Comparison of ENCODE assay signal across 8 cellular contexts in genomic region chr7:141975806-141976523, GRCh38. TPM values are rescaled to one million over a fixed set of nuclear protein-coding genes. Genes with fewer than 3 reads are reported as not detected.
A peak's percentile ranks its signal among the peaks of the same experiment; 100 is the strongest.
DNase-seq lines count a peak whose midpoint lies in the region; ATAC-seq and TF ChIP-seq lines count a peak whose summit lies in the region.

No MANE protein-coding gene starts in this region.

- H3K4me1 Mint-ChIP-seq in CD8-positive, alpha-beta memory T cell: peaks cover 11 to 18% (median 14%) of the 10 kb centered on the region in 3 donors
- peaks cover 10 to 31% (median 26%) of the 10 kb centered on the region in 3 donors for H3K4me1 Mint-ChIP-seq in naive B cell
- peaks cover 14 to 23% of the 10 kb centered on the region in 2 donors for H3K4me1 Mint-ChIP-seq in stimulated activated naive B cell treated with anti-CD40 and anti-IgM and Interleukin-4, amounts not matched to agents 10 μg/mL and 1 μg/mL and 100 μg/mL, for 72 hours

- peak overlapping the region; percentile 46 to 79 (median 77) for H3K4me3 Mint-ChIP-seq in CD8-positive, alpha-beta memory T cell
- H3K4me3 Mint-ChIP-seq in naive B cell: peak overlapping the region; percentile 69 to 90 (median 83)
- H3K4me3 Mint-ChIP-seq in stimulated activated naive B cell treated with anti-CD40 and anti-IgM and Interleukin-4, amounts not matched to agents 10 μg/mL and 1 μg/mL and 100 μg/mL, for 72 hours: peak overlapping the region; percentile 85 to 88

- DNase-seq in CD8-positive, alpha-beta memory T cell: peak; percentile 26 to 57 (median 43)
- peak; percentile 95 for DNase-seq in HT-29 (ENCODE audit: low spot score)
- peak; percentile 49 for DNase-seq in activated T-cell treated with anti-CD3 and anti-CD28 coated beads for 4 hours
- DNase-seq in esophagus squamous epithelium (lab: John Stamatoyannopoulos, UW): no peak
- DNase-seq in naive B cell: peak; percentile 54
- peak; percentile 38 for DNase-seq in stimulated activated naive B cell treated with anti-CD40 and anti-IgM and Interleukin-4, amounts not matched to agents 10 μg/mL and 1 μg/mL and 100 μg/mL, for 72 hours

- H3K27me3 ChIP-seq in CD8-positive, alpha-beta memory T cell (ENCODE audit: insufficient read depth, low read length, poor library complexity, severe bottlenecking): no peaks in the 10 kb centered on the region
- H3K27me3 ChIP-seq in OCI-LY1 (ENCODE audit: insufficient read depth, low read length) (no peaks in the 10 kb centered on the region), esophagus squamous epithelium (no peaks in the 10 kb centered on the region)

- 19 to 32% methylated on average over 19 to 21 of the region's 21 CpGs for WGBS in esophagus squamous epithelium, 2 donors

- no peaks in the 10 kb centered on the region for H3K9me2 ChIP-seq in OCI-LY1 (ENCODE audit: low read depth, low read length)

- no peaks in the 10 kb centered on the region for H3K36me3 Mint-ChIP-seq in CD8-positive, alpha-beta memory T cell
- no peaks in the 10 kb centered on the region for H3K36me3 Mint-ChIP-seq in naive B cell
- H3K36me3 Mint-ChIP-seq in stimulated activated naive B cell treated with anti-CD40 and anti-IgM and Interleukin-4, amounts not matched to agents 10 μg/mL and 1 μg/mL and 100 μg/mL, for 72 hours: no peaks in the 10 kb centered on the region

- ATAC-seq in GM19468 (IDR thresholded peaks at IDR 0.05; ENCODE audit: extremely low read depth, unreplicated experiment) (peak; percentile 43), naive B cell (ENCODE audit: low read depth in 2 of 2) (peak; percentile 80)
- peak; percentile 88 for ATAC-seq in stimulated activated naive B cell treated with anti-CD40 and anti-IgM and Interleukin-4, amounts not matched to agents 10 μg/mL and 1 μg/mL and 100 μg/mL, for 72 hours (replicated peaks)

- peak overlapping the region in 4 of 8 donors; percentile 1 to 64 (median 43) for H3K27ac Mint-ChIP-seq in CD8-positive, alpha-beta memory T cell
- peak overlapping the region; percentile 49 to 91 (median 85) for H3K27ac Mint-ChIP-seq in naive B cell
- H3K27ac Mint-ChIP-seq in stimulated activated naive B cell treated with anti-CD40 and anti-IgM and Interleukin-4, amounts not matched to agents 10 μg/mL and 1 μg/mL and 100 μg/mL, for 72 hours: peak overlapping the region; percentile 81

- CTCF ChIA-PET in CD8-positive, alpha-beta memory T cell (lab: Charles Lee): interaction anchor here (0.9 to 2.8 kb wide), 13 partner anchors 8 to 1239 kb away, joined by 3 to 13 read pairs (median 4); no protein-coding TSS in a partner anchor

- peak overlapping the region; percentile 43 for H3K4me2 ChIP-seq in OCI-LY1 (ENCODE audit: low read length)

- no peaks in the 10 kb centered on the region for H3K9me3 ChIP-seq in CD8-positive, alpha-beta memory T cell (ENCODE audit: low read length)
- H3K9me3 ChIP-seq in OCI-LY1 (ENCODE audit: low read length): no peaks in the 10 kb centered on the region
- H3K9me3 ChIP-seq in esophagus squamous epithelium: no peaks in the 10 kb centered on the region

- no peak overlapping the region for H3K9ac ChIP-seq in OCI-LY1 (ENCODE audit: low read length)

- H3K4me3 ChIP-seq in CD8-positive, alpha-beta memory T cell (ENCODE audit: low read length): peak overlapping the region; percentile 65
- peak overlapping the region; percentile 32 for H3K4me3 ChIP-seq in OCI-LY1 (ENCODE audit: low read depth, low read length, poor library complexity, severe bottlenecking)
- peak overlapping the region in 1 of 4 donors; percentile 45 for H3K4me3 ChIP-seq in esophagus squamous epithelium

- peak; percentile 99 for TF ChIP-seq CTCF in OCI-LY1 (IDR thresholded peaks at IDR 0.05; ENCODE audit: low read length)
- peak; percentile 26 to 77 (median 60) for TF ChIP-seq CTCF in esophagus squamous epithelium (IDR thresholded peaks at IDR 0.05)

- no peaks in the 10 kb centered on the region for H3K27me3 Mint-ChIP-seq in CD8-positive, alpha-beta memory T cell
- no peaks in the 10 kb centered on the region for H3K27me3 Mint-ChIP-seq in naive B cell
- no peaks in the 10 kb centered on the region for H3K27me3 Mint-ChIP-seq in stimulated activated naive B cell treated with anti-CD40 and anti-IgM and Interleukin-4, amounts not matched to agents 10 μg/mL and 1 μg/mL and 100 μg/mL, for 72 hours

- no peak overlapping the region for H2AFZ ChIP-seq in OCI-LY1 (ENCODE audit: low read length)

- no peaks in the 10 kb centered on the region for H3K36me3 ChIP-seq in CD8-positive, alpha-beta memory T cell (ENCODE audit: insufficient read depth, low read length)
- H3K36me3 ChIP-seq in OCI-LY1 (ENCODE audit: insufficient read depth, low read length): no peaks in the 10 kb centered on the region
- H3K36me3 ChIP-seq in esophagus squamous epithelium: no peaks in the 10 kb centered on the region

- intact Hi-C loops in esophagus squamous epithelium (cut with DNase I): loop anchor here (10.0 kb wide), 1 partner anchor 209 kb away; no protein-coding TSS in a partner anchor

- TF ChIP-seq POLR2A in esophagus squamous epithelium (IDR thresholded peaks at IDR 0.05): no peak

- H3K9me3 Mint-ChIP-seq in CD8-positive, alpha-beta memory T cell: peaks cover 0 to 3% (median 0%) of the 10 kb centered on the region in 5 donors
- H3K9me3 Mint-ChIP-seq in naive B cell: peaks cover 0 to 9% (median 5%) of the 10 kb centered on the region in 7 donors
- H3K9me3 Mint-ChIP-seq in stimulated activated naive B cell treated with anti-CD40 and anti-IgM and Interleukin-4, amounts not matched to agents 10 μg/mL and 1 μg/mL and 100 μg/mL, for 72 hours: peaks cover 0 to 3% of the 10 kb centered on the region in 2 donors

- H4K20me1 ChIP-seq in OCI-LY1 (ENCODE audit: insufficient read depth, low read length): no peaks in the 10 kb centered on the region

- H3F3A ChIP-seq in OCI-LY1 (ENCODE audit: insufficient read depth, low read length): no peaks in the 10 kb centered on the region

- H3K27ac ChIP-seq in CD8-positive, alpha-beta memory T cell (ENCODE audit: low read depth, low read length): no peak overlapping the region
- H3K27ac ChIP-seq in OCI-LY1 (ENCODE audit: low read depth, low read length, poor library complexity, severe bottlenecking) (no peak overlapping the region), esophagus squamous epithelium (no peak overlapping the region)

- H3K79me2 ChIP-seq in OCI-LY1 (ENCODE audit: insufficient read depth, low read length): no peaks in the 10 kb centered on the region

- peaks cover 4% of the 10 kb centered on the region for H3K4me1 ChIP-seq in CD8-positive, alpha-beta memory T cell (ENCODE audit: insufficient read depth, low read length)
- H3K4me1 ChIP-seq in OCI-LY1 (ENCODE audit: insufficient read depth, low read length, severe bottlenecking) (peaks cover 7% of the 10 kb centered on the region), esophagus squamous epithelium (no peaks in the 10 kb centered on the region)

- POLR2A ChIA-PET in CD8-positive, alpha-beta memory T cell (lab: Charles Lee): no interaction called here

RNA-seq across cellular contexts. Expression of gene TAS2R38, which starts 2.4 kb away (rescaled TPM):
- not detected for total RNA-seq in CD8-positive, alpha-beta memory T cell
- polyA plus RNA-seq in CD8-positive, alpha-beta memory T cell: not detected
- total RNA-seq in HT-29 (2014; rRNA removed; shearing (Covaris generic)): 0.08 and 0.36 TPM in 2 replicates
- total RNA-seq in esophagus squamous epithelium: not detected
- not detected for polyA plus RNA-seq in naive B cell (ENCODE audit: low read depth in 6 of 6)

RNA-seq across cellular contexts. Expression of gene MGAM, which starts 19.7 kb away (rescaled TPM):
- not detected for total RNA-seq in CD8-positive, alpha-beta memory T cell
- polyA plus RNA-seq in CD8-positive, alpha-beta memory T cell: not detected
- under 0.01 and 0.05 TPM in 2 replicates for total RNA-seq in HT-29 (2014; rRNA removed; shearing (Covaris generic))
- total RNA-seq in esophagus squamous epithelium: under 1 TPM in 3 of 4 donors, not detected in 1; 0.15 to 0.53 (median 0.19) TPM
- under 1 TPM in 1 of 6 donors, not detected in 5; 0.09 TPM for polyA plus RNA-seq in naive B cell (ENCODE audit: low read depth in 6 of 6)

RNA-seq across cellular contexts. Expression of gene CLEC5A, which starts 29.2 kb away (rescaled TPM):
- total RNA-seq in CD8-positive, alpha-beta memory T cell: under 1 TPM; 0.24 to 0.29 TPM
- polyA plus RNA-seq in CD8-positive, alpha-beta memory T cell: not detected
- not detected in 2 replicates for total RNA-seq in HT-29 (2014; rRNA removed; shearing (Covaris generic))
- 1 to 10 TPM in 2 of 4 donors, under 1 TPM in 2; 0.47 to 3.3 (median 1.1) TPM for total RNA-seq in esophagus squamous epithelium
- under 1 TPM in 1 of 6 donors, not detected in 5; 0.08 TPM for polyA plus RNA-seq in naive B cell (ENCODE audit: low read depth in 6 of 6)

RNA-seq across cellular contexts. Expression of gene OR9A4, which starts 59.8 kb away (rescaled TPM):
- not detected for total RNA-seq in CD8-positive, alpha-beta memory T cell
- polyA plus RNA-seq in CD8-positive, alpha-beta memory T cell: not detected
- total RNA-seq in HT-29 (2014; rRNA removed; shearing (Covaris generic)): not detected in 2 replicates
- total RNA-seq in esophagus squamous epithelium: not detected
- not detected for polyA plus RNA-seq in naive B cell (ENCODE audit: low read depth in 6 of 6)
